ENCODE assay signal across 7 cellular contexts in genomic region chr12:130500835-130501330, GRCh38.
"Had no signal": no experiment of that assay in that cellular context is flagged by ENCODE, and none has a peak within 500 bp of the region (broad histone marks: within the 10 kb centered on the region; RNA-seq: fewer than 3 reads in every experiment).

No MANE protein-coding gene starts in this region.

- H3K4me3 ChIP-seq: GM23248, HAP-1, K562 had no signal

- H3K36me3 ChIP-seq: HAP-1 had no signal

- H2AFZ ChIP-seq: GM23248 had no signal

- H3K9ac ChIP-seq: GM23248 had no signal

- H3K4me1 ChIP-seq: HAP-1 had no signal

- H3K9me3 ChIP-seq: HAP-1 had no signal

- H3K27ac ChIP-seq: GM23248 had no signal

- DNase-seq: GM23248, GOT3, H7, HFFc6 had no signal

- ATAC-seq: HCT116, K562 had no signal
